ENCODE assay signal across 8 cellular contexts in genomic region chr19:15379083-15379995, GRCh38. TPM values are rescaled to one million over a fixed set of nuclear protein-coding genes. Genes with fewer than 3 reads are reported as not detected.
DNase-seq lines count a peak whose midpoint lies in the region; ATAC-seq and TF ChIP-seq lines count a peak whose summit lies in the region.

TSS of gene AKAP8 (minus strand) at chr19:15379787. CDS start at chr19:15379731, 56 bp downstream.

- peak; percentile 99 for DNase-seq in GM13976 (ENCODE audit: low spot score)
- peak; percentile 91 for DNase-seq in NCI-H1436 treated with DMSO at 0.1 percent for 48 hours (lab: John Stamatoyannopoulos, UW)
- peak; percentile 97 for DNase-seq in T follicular helper cell (ENCODE audit: low read depth)
- peak; percentile 99 for DNase-seq in adipocyte (ENCODE audit: low read depth)
- DNase-seq in cardiac muscle cell (ENCODE audit: low read depth in 1 of 2, low spot score in 1 of 2) = peak; percentile 99
- peak; percentile 97 to 99 for DNase-seq in tibial artery

- H3K27ac ChIP-seq in cardiac muscle cell (peak within 1 kb of the TSS; percentile 96), parathyroid adenoma (peak within 1 kb of the TSS; percentile 90), tibial artery (peak within 1 kb of the TSS; percentile 97)

- H3K79me2 ChIP-seq in parathyroid adenoma = peaks cover 40% of the 10 kb centered on the region

- H3K36me3 ChIP-seq in adipocyte (ENCODE audit: control insufficient read depth, insufficient read depth, low read length, severe bottlenecking) = peaks cover 23% of the 10 kb centered on the region
- H3K36me3 ChIP-seq in cardiac muscle cell = peaks cover 6% of the 10 kb centered on the region
- H3K36me3 ChIP-seq in parathyroid adenoma (ENCODE audit: control insufficient read depth, insufficient read depth, low read length) = no peaks in the 10 kb centered on the region
- peaks cover 0 to 10% (median 0%) of the 10 kb centered on the region in 3 donors for H3K36me3 ChIP-seq in tibial artery

- H3K27me3 ChIP-seq in adipocyte (replicated peaks; ENCODE audit: control insufficient read depth, insufficient read depth, low read length) (no peaks in the 10 kb centered on the region), cardiac muscle cell (no peaks in the 10 kb centered on the region), parathyroid adenoma (ENCODE audit: control insufficient read depth, insufficient read depth, low read length) (no peaks in the 10 kb centered on the region), tibial artery (no peaks in the 10 kb centered on the region)

- peak; percentile 86 for ATAC-seq in HG02852 (IDR thresholded peaks at IDR 0.05; ENCODE audit: unreplicated experiment)

- H3K4me3 ChIP-seq in adipocyte (ENCODE audit: low read length) (peak within 1 kb of the TSS; percentile 86), cardiac muscle cell (peak within 1 kb of the TSS; percentile 88), parathyroid adenoma (ENCODE audit: low read depth, low read length) (peak within 1 kb of the TSS; percentile 98), tibial artery (peak within 1 kb of the TSS; percentile 72 to 87)

- TF ChIP-seq CTCF in GM13976 (IDR thresholded peaks at IDR 0.05; ENCODE audit: borderline replicate concordance, control extremely low read depth, extremely low read depth, insufficient read depth, missing control alignments) (no peak), cardiac muscle cell (IDR thresholded peaks at IDR 0.05; ENCODE audit: low read depth, low read length) (no peak), parathyroid adenoma (IDR thresholded peaks at IDR 0.05) (no peak), tibial artery (IDR thresholded peaks at IDR 0.05) (no peak)

- intact Hi-C loops in tibial artery (cut with DNase I; ENCODE audit: low total_unique reads) = loop anchor here (5.0 kb wide), 2 partner anchors 112 to 202 kb away; no protein-coding TSS in a partner anchor

- peak within 1 kb of the TSS; percentile 90 for H2AFZ ChIP-seq in parathyroid adenoma

- H3K9me3 ChIP-seq in adipocyte (ENCODE audit: control insufficient read depth, low read length) (no peaks in the 10 kb centered on the region), cardiac muscle cell (ENCODE audit: low read depth) (no peaks in the 10 kb centered on the region), parathyroid adenoma (ENCODE audit: control insufficient read depth, low read length) (no peaks in the 10 kb centered on the region), tibial artery (no peaks in the 10 kb centered on the region)

- in situ Hi-C loops in GM13976 (cut with MboI; ENCODE audit: low sequenced_read_pairs, unreplicated experiment) = no loop called here

- H3K9ac ChIP-seq in adipocyte (ENCODE audit: low read length) (peak within 1 kb of the TSS; percentile 98), parathyroid adenoma (peak within 1 kb of the TSS; percentile 97)

- H3K4me2 ChIP-seq in parathyroid adenoma (ENCODE audit: low read length) = peak within 1 kb of the TSS; percentile 99

- peaks cover 39% of the 10 kb centered on the region for H3K4me1 ChIP-seq in adipocyte (ENCODE audit: control insufficient read depth, insufficient read depth, low read length)
- H3K4me1 ChIP-seq in cardiac muscle cell (ENCODE audit: low read depth) = peaks cover 11% of the 10 kb centered on the region
- H3K4me1 ChIP-seq in parathyroid adenoma = peaks cover 15% of the 10 kb centered on the region
- peaks cover 0 to 48% (median 47%) of the 10 kb centered on the region in 4 donors for H3K4me1 ChIP-seq in tibial artery

RNA-seq across cellular contexts. Expression of gene AKAP8, which starts in this region (rescaled TPM):
- 16.3 and 34.5 TPM in 2 replicates for total RNA-seq in cardiac muscle cell
- 17.8 and 24.1 TPM in 2 replicates for polyA plus RNA-seq in cardiac muscle cell

Comparison
In these comparisons a context has a peak if more than half of its experiments do, and no peak if none do; other contexts are left out.
1. Peak in every context shown above with its lines: DNase-seq, ATAC-seq, H3K4me3 ChIP-seq and H3K27ac ChIP-seq.